2 cellular contexts compared by ENCODE assay signal in the genomic region with DNA sequence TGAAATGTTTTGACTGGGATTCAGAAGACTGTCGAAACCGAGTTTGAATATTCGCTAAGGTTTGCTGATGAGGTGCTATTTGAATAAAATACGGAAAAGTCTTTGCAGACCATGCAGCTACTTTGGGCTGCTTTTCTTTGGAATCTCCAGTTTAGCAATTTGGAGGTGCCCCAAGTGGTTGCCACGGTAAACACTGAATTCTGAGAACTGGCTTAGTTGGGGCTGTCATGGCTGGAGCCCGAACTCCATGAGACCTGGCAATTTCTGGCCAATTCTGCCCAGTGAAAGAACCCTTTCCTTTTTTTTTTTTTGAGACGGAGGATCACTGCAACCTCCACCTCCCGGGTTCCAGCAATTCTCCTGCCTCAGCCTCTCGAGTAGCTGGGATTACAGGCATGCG.
DNase-seq lines count a peak whose midpoint lies in the region; ATAC-seq, FAIRE-seq and TF ChIP-seq lines count a peak whose summit lies in the region.
"Not testable (repeated sequence)": the region's sequence is repeated elsewhere in the genome, so short reads cannot be mapped to it uniquely, and the experiment has no call there.

No MANE protein-coding gene starts in this region.

- H3K27ac ChIP-seq in upper lobe of right lung: peak overlapping the region; percentile 47

- H3K27me3 ChIP-seq in upper lobe of right lung: not testable (repeated sequence)

- H3K4me3 ChIP-seq in upper lobe of right lung: not testable (repeated sequence)

- not testable (repeated sequence) for H3K9me3 ChIP-seq in upper lobe of right lung

- intact Hi-C loops in upper lobe of right lung (cut with DNase I): not testable (repeated sequence)

- peak; percentile 64 for FAIRE-seq in GM18507 (lab: Jason Lieb, UNC)

- TF ChIP-seq CTCF in upper lobe of right lung (IDR thresholded peaks at IDR 0.05): not testable (repeated sequence)

- ATAC-seq in upper lobe of right lung: not testable (repeated sequence)

- DNase-seq in GM18507 (ENCODE audit: extremely low spot score, insufficient read length, low read depth); upper lobe of right lung: not testable (repeated sequence)

- H3K4me1 ChIP-seq in upper lobe of right lung: not testable (repeated sequence)

- H3K36me3 ChIP-seq in upper lobe of right lung: not testable (repeated sequence)
